Comparison of ENCODE assay signal across 1 cellular context in the genomic region with DNA sequence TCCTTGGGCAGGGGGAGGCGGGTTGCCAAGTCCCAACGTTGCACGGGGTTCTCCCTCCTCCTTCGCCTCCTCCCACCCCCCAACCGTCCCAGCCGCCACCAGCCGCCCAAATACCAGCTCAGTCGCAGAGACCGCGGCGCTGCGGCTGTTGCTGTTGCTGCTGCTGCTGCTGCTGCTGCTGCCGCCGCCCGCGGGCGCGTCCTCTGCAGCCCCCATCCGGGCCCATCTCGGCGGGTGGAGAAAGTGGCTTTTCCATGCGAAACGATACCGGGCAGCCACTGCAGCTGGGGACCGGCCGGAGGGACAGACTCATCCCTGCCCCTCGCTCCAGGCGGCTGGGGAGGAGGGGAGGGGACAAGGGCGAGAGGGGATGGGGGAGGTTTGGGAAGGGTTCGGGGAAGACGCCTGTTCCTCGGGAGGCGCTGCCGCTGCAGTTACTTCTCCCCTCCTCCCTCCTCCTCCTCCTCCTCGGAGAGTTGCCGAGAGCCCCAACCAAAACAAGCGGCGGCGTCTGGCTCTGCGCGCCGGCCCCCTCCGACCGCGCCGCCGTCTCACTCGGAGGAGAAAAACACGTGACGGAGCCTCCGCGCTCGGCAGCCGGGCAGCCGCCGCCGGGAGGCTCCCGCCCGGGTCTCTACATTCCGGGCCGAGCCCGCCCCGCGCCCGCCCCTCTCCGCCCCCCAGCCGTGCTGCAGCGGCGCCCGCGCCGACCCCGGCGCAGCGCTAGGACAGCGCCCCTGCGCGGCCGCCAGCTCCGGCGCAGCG.
TF ChIP-seq lines count a peak whose summit lies in the region.

A gene with protein sequence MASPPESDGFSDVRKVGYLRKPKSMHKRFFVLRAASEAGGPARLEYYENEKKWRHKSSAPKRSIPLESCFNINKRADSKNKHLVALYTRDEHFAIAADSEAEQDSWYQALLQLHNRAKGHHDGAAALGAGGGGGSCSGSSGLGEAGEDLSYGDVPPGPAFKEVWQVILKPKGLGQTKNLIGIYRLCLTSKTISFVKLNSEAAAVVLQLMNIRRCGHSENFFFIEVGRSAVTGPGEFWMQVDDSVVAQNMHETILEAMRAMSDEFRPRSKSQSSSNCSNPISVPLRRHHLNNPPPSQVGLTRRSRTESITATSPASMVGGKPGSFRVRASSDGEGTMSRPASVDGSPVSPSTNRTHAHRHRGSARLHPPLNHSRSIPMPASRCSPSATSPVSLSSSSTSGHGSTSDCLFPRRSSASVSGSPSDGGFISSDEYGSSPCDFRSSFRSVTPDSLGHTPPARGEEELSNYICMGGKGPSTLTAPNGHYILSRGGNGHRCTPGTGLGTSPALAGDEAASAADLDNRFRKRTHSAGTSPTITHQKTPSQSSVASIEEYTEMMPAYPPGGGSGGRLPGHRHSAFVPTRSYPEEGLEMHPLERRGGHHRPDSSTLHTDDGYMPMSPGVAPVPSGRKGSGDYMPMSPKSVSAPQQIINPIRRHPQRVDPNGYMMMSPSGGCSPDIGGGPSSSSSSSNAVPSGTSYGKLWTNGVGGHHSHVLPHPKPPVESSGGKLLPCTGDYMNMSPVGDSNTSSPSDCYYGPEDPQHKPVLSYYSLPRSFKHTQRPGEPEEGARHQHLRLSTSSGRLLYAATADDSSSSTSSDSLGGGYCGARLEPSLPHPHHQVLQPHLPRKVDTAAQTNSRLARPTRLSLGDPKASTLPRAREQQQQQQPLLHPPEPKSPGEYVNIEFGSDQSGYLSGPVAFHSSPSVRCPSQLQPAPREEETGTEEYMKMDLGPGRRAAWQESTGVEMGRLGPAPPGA (N-terminal part only) (minus strand): TSS at position 610 of the 765 bp plus-strand sequence. CDS start 1,082 bp downstream, outside the sequence.

TF ChIP-seq in HepG2, 621 proteins besides CTCF, POLR2A, EP300 and RAD21 (continues in another document):
- TF ChIP-seq, protein P1, sequence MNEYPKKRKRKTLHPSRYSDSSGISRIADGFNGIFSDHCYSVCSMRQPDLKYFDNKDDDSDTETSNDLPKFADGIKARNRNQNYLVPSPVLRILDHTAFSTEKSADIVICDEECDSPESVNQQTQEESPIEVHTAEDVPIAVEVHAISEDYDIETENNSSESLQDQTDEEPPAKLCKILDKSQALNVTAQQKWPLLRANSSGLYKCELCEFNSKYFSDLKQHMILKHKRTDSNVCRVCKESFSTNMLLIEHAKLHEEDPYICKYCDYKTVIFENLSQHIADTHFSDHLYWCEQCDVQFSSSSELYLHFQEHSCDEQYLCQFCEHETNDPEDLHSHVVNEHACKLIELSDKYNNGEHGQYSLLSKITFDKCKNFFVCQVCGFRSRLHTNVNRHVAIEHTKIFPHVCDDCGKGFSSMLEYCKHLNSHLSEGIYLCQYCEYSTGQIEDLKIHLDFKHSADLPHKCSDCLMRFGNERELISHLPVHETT (CRISPR knock-in tag; conservative IDR thresholded peaks at IDR 0.05): peak; percentile 49; the same call in 1 of the 2 replicates
- TF ChIP-seq, protein P2, sequence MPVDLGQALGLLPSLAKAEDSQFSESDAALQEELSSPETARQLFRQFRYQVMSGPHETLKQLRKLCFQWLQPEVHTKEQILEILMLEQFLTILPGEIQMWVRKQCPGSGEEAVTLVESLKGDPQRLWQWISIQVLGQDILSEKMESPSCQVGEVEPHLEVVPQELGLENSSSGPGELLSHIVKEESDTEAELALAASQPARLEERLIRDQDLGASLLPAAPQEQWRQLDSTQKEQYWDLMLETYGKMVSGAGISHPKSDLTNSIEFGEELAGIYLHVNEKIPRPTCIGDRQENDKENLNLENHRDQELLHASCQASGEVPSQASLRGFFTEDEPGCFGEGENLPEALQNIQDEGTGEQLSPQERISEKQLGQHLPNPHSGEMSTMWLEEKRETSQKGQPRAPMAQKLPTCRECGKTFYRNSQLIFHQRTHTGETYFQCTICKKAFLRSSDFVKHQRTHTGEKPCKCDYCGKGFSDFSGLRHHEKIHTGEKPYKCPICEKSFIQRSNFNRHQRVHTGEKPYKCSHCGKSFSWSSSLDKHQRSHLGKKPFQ (CRISPR knock-in tag; IDR thresholded peaks at IDR 0.05; ENCODE audit: insufficient replicate concordance): peak; percentile 2
- TF ChIP-seq, protein P3, sequence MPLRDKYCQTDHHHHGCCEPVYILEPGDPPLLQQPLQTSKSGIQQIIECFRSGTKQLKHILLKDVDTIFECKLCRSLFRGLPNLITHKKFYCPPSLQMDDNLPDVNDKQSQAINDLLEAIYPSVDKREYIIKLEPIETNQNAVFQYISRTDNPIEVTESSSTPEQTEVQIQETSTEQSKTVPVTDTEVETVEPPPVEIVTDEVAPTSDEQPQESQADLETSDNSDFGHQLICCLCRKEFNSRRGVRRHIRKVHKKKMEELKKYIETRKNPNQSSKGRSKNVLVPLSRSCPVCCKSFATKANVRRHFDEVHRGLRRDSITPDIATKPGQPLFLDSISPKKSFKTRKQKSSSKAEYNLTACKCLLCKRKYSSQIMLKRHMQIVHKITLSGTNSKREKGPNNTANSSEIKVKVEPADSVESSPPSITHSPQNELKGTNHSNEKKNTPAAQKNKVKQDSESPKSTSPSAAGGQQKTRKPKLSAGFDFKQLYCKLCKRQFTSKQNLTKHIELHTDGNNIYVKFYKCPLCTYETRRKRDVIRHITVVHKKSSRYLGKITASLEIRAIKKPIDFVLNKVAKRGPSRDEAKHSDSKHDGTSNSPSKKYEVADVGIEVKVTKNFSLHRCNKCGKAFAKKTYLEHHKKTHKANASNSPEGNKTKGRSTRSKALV (CRISPR knock-in tag; IDR thresholded peaks at IDR 0.05): no peak
- TF ChIP-seq ZNF34 (CRISPR knock-in tag; IDR thresholded peaks at IDR 0.05; ENCODE audit: borderline replicate concordance): 0 out of 2 replicates have a peak, but pooled peaks have one; percentile 12
- 0 out of 2 replicates have a peak, but pooled peaks have one; percentile 46 for TF ChIP-seq SP2 (CRISPR knock-in tag; IDR thresholded peaks at IDR 0.05)
- TF ChIP-seq TGIF2 (CRISPR knock-in tag; IDR thresholded peaks at IDR 0.05): 0 out of 2 replicates have a peak, but pooled peaks have one; percentile 59
- TF ChIP-seq, protein P4, sequence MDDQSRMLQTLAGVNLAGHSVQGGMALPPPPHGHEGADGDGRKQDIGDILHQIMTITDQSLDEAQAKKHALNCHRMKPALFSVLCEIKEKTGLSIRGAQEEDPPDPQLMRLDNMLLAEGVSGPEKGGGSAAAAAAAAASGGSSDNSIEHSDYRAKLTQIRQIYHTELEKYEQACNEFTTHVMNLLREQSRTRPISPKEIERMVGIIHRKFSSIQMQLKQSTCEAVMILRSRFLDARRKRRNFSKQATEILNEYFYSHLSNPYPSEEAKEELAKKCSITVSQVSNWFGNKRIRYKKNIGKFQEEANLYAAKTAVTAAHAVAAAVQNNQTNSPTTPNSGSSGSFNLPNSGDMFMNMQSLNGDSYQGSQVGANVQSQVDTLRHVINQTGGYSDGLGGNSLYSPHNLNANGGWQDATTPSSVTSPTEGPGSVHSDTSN (CRISPR knock-in tag; IDR thresholded peaks at IDR 0.05; ENCODE audit: borderline replicate concordance): no peak
- no peak for TF ChIP-seq ATAD3A (CRISPR knock-in tag; IDR thresholded peaks at IDR 0.05)
- no peak for TF ChIP-seq PAF1 (CRISPR knock-in tag; IDR thresholded peaks at IDR 0.05)
- TF ChIP-seq HMG20B (CRISPR knock-in tag; conservative IDR thresholded peaks at IDR 0.05): no peak
- TF ChIP-seq ERF (CRISPR knock-in tag; IDR thresholded peaks at IDR 0.05): peak; percentile 41; the same call in 1 of the 2 replicates
- TF ChIP-seq CCDC6 (CRISPR knock-in tag; IDR thresholded peaks at IDR 0.05): 0 out of 2 replicates have a peak, but pooled peaks have one; percentile 20
- peak; percentile 28 for TF ChIP-seq ZNF451 (CRISPR knock-in tag; IDR thresholded peaks at IDR 0.05)
- TF ChIP-seq CENPT (CRISPR knock-in tag; IDR thresholded peaks at IDR 0.05; ENCODE audit: low read depth): peak; percentile 20; the same call in 1 of the 2 replicates
- TF ChIP-seq GABPA (IDR thresholded peaks at IDR 0.05; ENCODE audit: low read depth, low read length): no peak
- no peak for TF ChIP-seq GABPA (CRISPR knock-in tag; IDR thresholded peaks at IDR 0.05; ENCODE audit: low read depth)
- no peak for TF ChIP-seq CEBPB (IDR thresholded peaks at IDR 0.05; ENCODE audit: borderline replicate concordance, low read depth, low read length)
- TF ChIP-seq, protein P5, sequence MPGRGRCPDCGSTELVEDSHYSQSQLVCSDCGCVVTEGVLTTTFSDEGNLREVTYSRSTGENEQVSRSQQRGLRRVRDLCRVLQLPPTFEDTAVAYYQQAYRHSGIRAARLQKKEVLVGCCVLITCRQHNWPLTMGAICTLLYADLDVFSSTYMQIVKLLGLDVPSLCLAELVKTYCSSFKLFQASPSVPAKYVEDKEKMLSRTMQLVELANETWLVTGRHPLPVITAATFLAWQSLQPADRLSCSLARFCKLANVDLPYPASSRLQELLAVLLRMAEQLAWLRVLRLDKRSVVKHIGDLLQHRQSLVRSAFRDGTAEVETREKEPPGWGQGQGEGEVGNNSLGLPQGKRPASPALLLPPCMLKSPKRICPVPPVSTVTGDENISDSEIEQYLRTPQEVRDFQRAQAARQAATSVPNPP (CRISPR knock-in tag; IDR thresholded peaks at IDR 0.05): no peak
- TF ChIP-seq ZEB1 (IDR thresholded peaks at IDR 0.05; ENCODE audit: insufficient replicate concordance, low read depth): no peak
- no peak; the same call in 1 of the 2 replicates for TF ChIP-seq ETV5 (CRISPR knock-in tag; IDR thresholded peaks at IDR 0.05; ENCODE audit: borderline replicate concordance)
- TF ChIP-seq, protein P6, sequence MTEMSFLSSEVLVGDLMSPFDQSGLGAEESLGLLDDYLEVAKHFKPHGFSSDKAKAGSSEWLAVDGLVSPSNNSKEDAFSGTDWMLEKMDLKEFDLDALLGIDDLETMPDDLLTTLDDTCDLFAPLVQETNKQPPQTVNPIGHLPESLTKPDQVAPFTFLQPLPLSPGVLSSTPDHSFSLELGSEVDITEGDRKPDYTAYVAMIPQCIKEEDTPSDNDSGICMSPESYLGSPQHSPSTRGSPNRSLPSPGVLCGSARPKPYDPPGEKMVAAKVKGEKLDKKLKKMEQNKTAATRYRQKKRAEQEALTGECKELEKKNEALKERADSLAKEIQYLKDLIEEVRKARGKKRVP (CRISPR knock-in tag; IDR thresholded peaks at IDR 0.05): peak in 1 of 2 experiments; percentile 11; a peak in 1 of 4 replicates
- peak; percentile 67; the same call in 1 of the 2 replicates for TF ChIP-seq ZMYM4 (CRISPR knock-in tag; IDR thresholded peaks at IDR 0.05)
- TF ChIP-seq, protein P7, sequence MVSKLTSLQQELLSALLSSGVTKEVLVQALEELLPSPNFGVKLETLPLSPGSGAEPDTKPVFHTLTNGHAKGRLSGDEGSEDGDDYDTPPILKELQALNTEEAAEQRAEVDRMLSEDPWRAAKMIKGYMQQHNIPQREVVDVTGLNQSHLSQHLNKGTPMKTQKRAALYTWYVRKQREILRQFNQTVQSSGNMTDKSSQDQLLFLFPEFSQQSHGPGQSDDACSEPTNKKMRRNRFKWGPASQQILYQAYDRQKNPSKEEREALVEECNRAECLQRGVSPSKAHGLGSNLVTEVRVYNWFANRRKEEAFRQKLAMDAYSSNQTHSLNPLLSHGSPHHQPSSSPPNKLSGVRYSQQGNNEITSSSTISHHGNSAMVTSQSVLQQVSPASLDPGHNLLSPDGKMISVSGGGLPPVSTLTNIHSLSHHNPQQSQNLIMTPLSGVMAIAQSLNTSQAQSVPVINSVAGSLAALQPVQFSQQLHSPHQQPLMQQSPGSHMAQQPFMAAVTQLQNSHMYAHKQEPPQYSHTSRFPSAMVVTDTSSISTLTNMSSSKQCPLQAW (CRISPR knock-in tag; IDR thresholded peaks at IDR 0.05): 0 out of 2 replicates have a peak, but pooled peaks have one; percentile 38
- peak; percentile 86 for TF ChIP-seq MAZ (IDR thresholded peaks at IDR 0.05; ENCODE audit: borderline replicate concordance, low read depth, low read length)
- no peak; the same call in none of the 2 replicates for TF ChIP-seq MAZ (CRISPR knock-in tag; IDR thresholded peaks at IDR 0.05; ENCODE audit: low read depth)
- peak; percentile 63; the same call in 1 of the 2 replicates for TF ChIP-seq ZNF766 (CRISPR knock-in tag; IDR thresholded peaks at IDR 0.05; ENCODE audit: borderline replicate concordance)
- peak; percentile 84 for TF ChIP-seq TEAD3 (CRISPR knock-in tag; optimal IDR thresholded peaks at IDR 0.05; ENCODE audit: borderline replicate concordance)
- TF ChIP-seq ZNF550 (CRISPR knock-in tag; IDR thresholded peaks at IDR 0.05; ENCODE audit: borderline replicate concordance): no peak
- TF ChIP-seq, protein P8, sequence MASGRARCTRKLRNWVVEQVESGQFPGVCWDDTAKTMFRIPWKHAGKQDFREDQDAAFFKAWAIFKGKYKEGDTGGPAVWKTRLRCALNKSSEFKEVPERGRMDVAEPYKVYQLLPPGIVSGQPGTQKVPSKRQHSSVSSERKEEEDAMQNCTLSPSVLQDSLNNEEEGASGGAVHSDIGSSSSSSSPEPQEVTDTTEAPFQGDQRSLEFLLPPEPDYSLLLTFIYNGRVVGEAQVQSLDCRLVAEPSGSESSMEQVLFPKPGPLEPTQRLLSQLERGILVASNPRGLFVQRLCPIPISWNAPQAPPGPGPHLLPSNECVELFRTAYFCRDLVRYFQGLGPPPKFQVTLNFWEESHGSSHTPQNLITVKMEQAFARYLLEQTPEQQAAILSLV (CRISPR knock-in tag; IDR thresholded peaks at IDR 0.05; ENCODE audit: borderline replicate concordance): no peak
- TF ChIP-seq DR1 (CRISPR knock-in tag; IDR thresholded peaks at IDR 0.05): 0 out of 2 replicates have a peak, but pooled peaks have one; percentile 12
- peak; percentile 63 for TF ChIP-seq RBFOX2 (IDR thresholded peaks at IDR 0.05; ENCODE audit: low read depth, low read length)
- TF ChIP-seq ZNF749 (CRISPR knock-in tag; IDR thresholded peaks at IDR 0.05; ENCODE audit: borderline replicate concordance): peak; percentile 10
- no peak for TF ChIP-seq RCOR2 (CRISPR knock-in tag; IDR thresholded peaks at IDR 0.05)
- TF ChIP-seq IRF2 (CRISPR knock-in tag; IDR thresholded peaks at IDR 0.05): no peak
- no peak for TF ChIP-seq HCFC1 (IDR thresholded peaks at IDR 0.05; ENCODE audit: low read depth, low read length)
- TF ChIP-seq SALL1 (CRISPR knock-in tag; IDR thresholded peaks at IDR 0.05): peak; percentile 64
- TF ChIP-seq, protein P9, sequence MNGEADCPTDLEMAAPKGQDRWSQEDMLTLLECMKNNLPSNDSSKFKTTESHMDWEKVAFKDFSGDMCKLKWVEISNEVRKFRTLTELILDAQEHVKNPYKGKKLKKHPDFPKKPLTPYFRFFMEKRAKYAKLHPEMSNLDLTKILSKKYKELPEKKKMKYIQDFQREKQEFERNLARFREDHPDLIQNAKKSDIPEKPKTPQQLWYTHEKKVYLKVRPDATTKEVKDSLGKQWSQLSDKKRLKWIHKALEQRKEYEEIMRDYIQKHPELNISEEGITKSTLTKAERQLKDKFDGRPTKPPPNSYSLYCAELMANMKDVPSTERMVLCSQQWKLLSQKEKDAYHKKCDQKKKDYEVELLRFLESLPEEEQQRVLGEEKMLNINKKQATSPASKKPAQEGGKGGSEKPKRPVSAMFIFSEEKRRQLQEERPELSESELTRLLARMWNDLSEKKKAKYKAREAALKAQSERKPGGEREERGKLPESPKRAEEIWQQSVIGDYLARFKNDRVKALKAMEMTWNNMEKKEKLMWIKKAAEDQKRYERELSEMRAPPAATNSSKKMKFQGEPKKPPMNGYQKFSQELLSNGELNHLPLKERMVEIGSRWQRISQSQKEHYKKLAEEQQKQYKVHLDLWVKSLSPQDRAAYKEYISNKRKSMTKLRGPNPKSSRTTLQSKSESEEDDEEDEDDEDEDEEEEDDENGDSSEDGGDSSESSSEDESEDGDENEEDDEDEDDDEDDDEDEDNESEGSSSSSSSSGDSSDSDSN (CRISPR knock-in tag; IDR thresholded peaks at IDR 0.05): peak; percentile 29; the same call in 1 of the 2 replicates
- TF ChIP-seq NR2F2 (IDR thresholded peaks at IDR 0.05; ENCODE audit: borderline replicate concordance, low read depth): no peak
- peak; percentile 56; the same call in 1 of the 2 replicates for TF ChIP-seq HOXA3 (CRISPR knock-in tag; IDR thresholded peaks at IDR 0.05)
- TF ChIP-seq, protein P10, sequence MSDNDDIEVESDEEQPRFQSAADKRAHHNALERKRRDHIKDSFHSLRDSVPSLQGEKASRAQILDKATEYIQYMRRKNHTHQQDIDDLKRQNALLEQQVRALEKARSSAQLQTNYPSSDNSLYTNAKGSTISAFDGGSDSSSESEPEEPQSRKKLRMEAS (IDR thresholded peaks at IDR 0.05): peak; percentile 87
